Comparison of ENCODE assay signal across 18 cellular contexts in the genomic region with DNA sequence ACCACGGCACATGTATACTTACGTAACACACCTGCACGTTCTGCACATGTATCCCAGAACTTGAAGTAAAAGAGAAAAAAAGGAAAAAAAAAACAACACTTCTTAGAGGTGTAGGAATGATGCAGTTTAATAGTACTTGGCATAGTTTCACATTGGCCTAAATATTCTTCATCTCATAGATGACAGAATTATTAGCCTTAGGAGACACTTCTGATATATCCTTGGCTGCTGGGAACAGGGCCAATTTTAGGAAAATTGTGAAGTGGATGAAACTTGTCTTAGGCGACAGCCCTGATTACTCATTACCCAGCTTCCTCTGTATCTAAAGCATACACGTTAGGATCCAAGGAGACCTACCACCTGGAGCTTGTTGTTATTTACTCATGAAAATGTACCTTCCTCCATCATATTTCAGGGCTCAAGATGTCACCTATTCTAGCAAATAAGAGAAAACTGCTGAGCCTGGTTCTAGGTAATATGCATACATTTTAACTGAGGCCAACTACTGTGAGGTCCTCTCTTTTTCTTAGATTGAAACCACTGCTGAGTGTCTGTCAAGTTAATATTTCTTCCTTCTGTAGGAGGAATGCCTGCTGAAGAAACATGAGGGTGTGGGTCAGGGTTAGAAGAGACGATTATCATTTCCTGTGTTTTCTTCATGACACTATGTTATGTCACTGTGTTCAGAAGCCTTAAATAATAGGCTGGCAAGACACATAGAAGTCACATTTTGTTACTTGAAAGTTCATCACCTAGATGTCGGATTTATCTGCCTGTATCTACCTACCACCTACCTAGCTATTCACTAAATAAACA. TPM values are rescaled to one million over a fixed set of nuclear protein-coding genes. Genes with fewer than 3 reads are reported as not detected.
DNase-seq lines count a peak whose midpoint lies in the region; ATAC-seq, FAIRE-seq and TF ChIP-seq lines count a peak whose summit lies in the region.
"Had no signal": no experiment of that assay in that cellular context is flagged by ENCODE, and none has a peak within 500 bp of the region (broad histone marks: within the 10 kb centered on the region; RNA-seq: fewer than 3 reads in every experiment).

No MANE protein-coding gene starts in this region.

- no peak overlapping the region for H3K27ac Mint-ChIP-seq in endothelial cell (ENCODE audit: unreplicated experiment)
- H3K27ac Mint-ChIP-seq: activated naive CD4-positive, alpha-beta T cell treated with anti-CD3 and anti-CD28 coated beads for 36 hours; endodermal cell; WTC11 had no signal

- TF ChIP-seq CTCF in SK-N-SH (IDR thresholded peaks at IDR 0.05): no peak
- no peak for TF ChIP-seq CTCF in endothelial cell (IDR thresholded peaks at IDR 0.05; ENCODE audit: unreplicated experiment)

- H2AFZ ChIP-seq in SK-N-SH (ENCODE audit: low read depth): no peak overlapping the region; the same call in 1 of the 2 replicates

- no peaks in the 10 kb centered on the region for H3K36me3 Mint-ChIP-seq in endothelial cell (ENCODE audit: low read depth, unreplicated experiment)
- H3K36me3 Mint-ChIP-seq: WTC11 had no signal

- peaks cover 4% of the 10 kb centered on the region for H3F3A ChIP-seq in SK-N-SH (replicated peaks; ENCODE audit: insufficient read depth)

- H3K9me3 ChIP-seq in SK-N-SH: no peaks in the 10 kb centered on the region; the same call in 1 of the 2 replicates
- H3K9me3 ChIP-seq: transverse colon had no signal

- CTCF ChIA-PET in SK-N-SH (lab: Yijun Ruan, JAX): interaction anchor here (0.6 to 1.2 kb wide), 3 partner anchors 45 to 534 kb away, joined by 3 read pairs; no protein-coding TSS in a partner anchor

- WGBS in SK-N-SH (ENCODE audit: low lambda C conversion rate): 76% methylated on average over 7 of the region's 7 CpGs

- H3K4me1 ChIP-seq in SK-N-SH (ENCODE audit: control insufficient read depth in 1 of 2, insufficient read depth in 2 of 2, low read depth in 1 of 2, low read length in 1 of 2): peaks cover 4% of the 10 kb centered on the region in 2 experiments; a peak in 1 of 4 replicates

- no peaks in the 10 kb centered on the region for H3K79me2 ChIP-seq in SK-N-SH (ENCODE audit: insufficient read depth)

- TF ChIP-seq EP300 in SK-N-SH (IDR thresholded peaks at IDR 0.05; ENCODE audit: borderline replicate concordance in 1 of 2, low read depth in 1 of 2, low read length in 1 of 2): no peak

- no peaks in the 10 kb centered on the region for H3K9me2 ChIP-seq in SK-N-SH

- ATAC-seq in HG02973 (IDR thresholded peaks at IDR 0.05; ENCODE audit: unreplicated experiment): no peak
- no peak for ATAC-seq in HG03521 (IDR thresholded peaks at IDR 0.05; ENCODE audit: unreplicated experiment)
- ATAC-seq: WTC11 had no signal

- H3K4me1 Mint-ChIP-seq in endothelial cell (ENCODE audit: unreplicated experiment): no peaks in the 10 kb centered on the region

- H4K20me1 ChIP-seq in SK-N-SH (ENCODE audit: insufficient read depth): no peaks in the 10 kb centered on the region

- no peaks in the 10 kb centered on the region for H3K27me3 Mint-ChIP-seq in endothelial cell (ENCODE audit: unreplicated experiment)

- peak; percentile 18 for FAIRE-seq in GM18507 (lab: Jason Lieb, UNC)
- FAIRE-seq: islet of Langerhans had no signal

- H3K4me3 Mint-ChIP-seq in endothelial cell (ENCODE audit: unreplicated experiment): no peak overlapping the region
- H3K4me3 Mint-ChIP-seq: activated naive CD4-positive, alpha-beta T cell treated with anti-CD3 and anti-CD28 coated beads for 36 hours; endodermal cell; WTC11 had no signal

- POLR2A ChIA-PET in SK-N-SH (lab: Yijun Ruan, JAX): no interaction called here

- H3K27ac ChIP-seq in SK-N-SH (ENCODE audit: low read depth in 2 of 2, low read length in 1 of 2): no peak overlapping the region
- H3K27ac ChIP-seq: transverse colon had no signal

- peak; percentile 64 for DNase-seq in A172 (ENCODE audit: low spot score)
- DNase-seq in GM18507 (ENCODE audit: extremely low spot score, insufficient read length, low read depth): no peak
- no peak for DNase-seq in SK-N-SH
- DNase-seq in kidney glomerular epithelial cell (lab: John Stamatoyannopoulos, UW): peak; percentile 35
- DNase-seq in NCI-H128 (lab: John Stamatoyannopoulos, UW; ENCODE audit: unreplicated experiment): no peak
- DNase-seq in endothelial cell (ENCODE audit: low spot score): no peak
- DNase-seq: activated naive CD4-positive, alpha-beta T cell treated with anti-CD3 and anti-CD28 coated beads for 36 hours; caudate nucleus; DMS 273 treated with DMSO at 0.1 percent for 48 hours; endodermal cell; glutamatergic neuron; NCI-H2081 treated with DMSO at 0.1 percent for 48 hours; stimulated activated CD4-positive, alpha-beta T cell treated with anti-CD3 and anti-CD28 coated beads, Interleukin-4, amount 100 ng/mL, for 24 hours; transverse colon had no signal

- H3K9ac ChIP-seq in SK-N-SH: no peak overlapping the region

- no peaks in the 10 kb centered on the region for H3K27me3 ChIP-seq in SK-N-SH (ENCODE audit: insufficient read depth)
- H3K27me3 ChIP-seq: transverse colon had no signal

- H3K4me2 ChIP-seq in SK-N-SH: no peak overlapping the region

- no peak for TF ChIP-seq RAD21 in SK-N-SH (IDR thresholded peaks at IDR 0.05; ENCODE audit: low read length)

- H3K9me3 Mint-ChIP-seq in endothelial cell (ENCODE audit: unreplicated experiment): no peaks in the 10 kb centered on the region
- H3K9me3 Mint-ChIP-seq: activated naive CD4-positive, alpha-beta T cell treated with anti-CD3 and anti-CD28 coated beads for 36 hours; endodermal cell; WTC11 had no signal

- H3K4me3 ChIP-seq in SK-N-SH (ENCODE audit: low read depth in 2 of 2, low read length in 1 of 2): no peak overlapping the region
- H3K4me3 ChIP-seq: transverse colon had no signal

- H3K36me3 ChIP-seq in SK-N-SH (replicated peaks in 1 of 2; ENCODE audit: control insufficient read depth in 1 of 2, insufficient read depth in 2 of 2, low read length in 1 of 2): peaks cover 0 to 7% of the 10 kb centered on the region in 2 experiments
- H3K36me3 ChIP-seq: transverse colon had no signal

TF ChIP-seq in SK-N-SH, 30 proteins besides CTCF, POLR2A, EP300 and RAD21:
- peak; percentile 37 for TF ChIP-seq NFIC (IDR thresholded peaks at IDR 0.05; ENCODE audit: borderline replicate concordance)
- no peak for TF ChIP-seq CHD2 (IDR thresholded peaks at IDR 0.05; ENCODE audit: low read length, partially characterized antibody)

RNA-seq across cellular contexts. Expression of a gene that starts 44.3 kb away (rescaled TPM):
- total RNA-seq in A172 (2014; rRNA removed; shearing (Covaris generic)): 18.0 and 18.4 TPM in 2 replicates
- 4.4 and 4.8 TPM in 2 replicates for polyA plus RNA-seq in SK-N-SH (2012; rRNA removed)
- 5.4 and 6.5 TPM in 2 replicates for polyA plus RNA-seq in SK-N-SH (2012; cell fraction: cytosol; rRNA removed)
- polyA plus RNA-seq in SK-N-SH (2012; cell fraction: nucleus; rRNA removed): 6.0 and 6.2 TPM in 2 replicates
- total RNA-seq in endothelial cell (ENCODE audit: unreplicated experiment): 1.8 TPM
- total RNA-seq: activated naive CD4-positive, alpha-beta T cell treated with anti-CD3 and anti-CD28 coated beads for 36 hours had no signal

Comparison
In these comparisons a context has a peak if more than half of its experiments do, and no peak if none do; other contexts are left out.
1. DNase-seq: peak in A172 (single experiment) and kidney glomerular epithelial cell (single experiment); none in GM18507 (single experiment), SK-N-SH (single experiment), NCI-H128 (single experiment) and endothelial cell (single experiment).